ENCODE assay signal across 20 cellular contexts in the genomic region with DNA sequence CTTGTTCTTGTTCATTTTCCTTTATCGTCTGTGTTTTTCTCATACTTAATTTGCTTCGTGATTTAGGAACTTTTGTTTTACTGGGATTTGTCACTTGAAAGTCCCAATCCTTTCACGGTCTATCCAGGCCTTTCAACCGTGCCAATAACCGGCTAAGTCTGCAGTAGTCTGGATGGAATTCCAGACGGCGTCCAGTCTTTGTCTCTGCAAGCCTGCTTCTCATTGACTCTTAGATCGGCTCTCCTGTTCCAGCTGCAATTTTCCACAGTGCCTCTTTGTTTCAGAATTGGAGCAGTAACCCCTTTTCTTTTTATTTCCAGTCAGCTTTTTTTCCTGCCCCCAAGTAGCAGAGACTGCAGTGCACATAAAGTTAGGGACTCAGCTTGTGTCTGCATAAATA. TPM values are rescaled to one million over a fixed set of nuclear protein-coding genes. Genes with fewer than 3 reads are reported as not detected.
A peak's percentile ranks its signal among the peaks of the same experiment; 100 is the strongest.
DNase-seq lines count a peak whose midpoint lies in the region; ATAC-seq and TF ChIP-seq lines count a peak whose summit lies in the region.
"Had no signal": no experiment of that assay in that cellular context is flagged by ENCODE, and none has a peak within 500 bp of the region (broad histone marks: within the 10 kb centered on the region; RNA-seq: fewer than 3 reads in every experiment).

No MANE protein-coding gene starts in this region.

- no peaks in the 10 kb centered on the region for H3K79me2 ChIP-seq in GM23248 (ENCODE audit: insufficient read depth)

- H3K27ac ChIP-seq in GM23248 (no peak overlapping the region), right cardiac atrium (ENCODE audit: low read length) (no peak overlapping the region), Peyer's patch (no peak overlapping the region)
- H3K27ac ChIP-seq: colonic mucosa, foreskin keratinocyte, left lung, PC-9, sigmoid colon had no signal

- POLR2A ChIA-PET in WTC11 (lab: Charles Lee), result no interaction called here

- H3F3A ChIP-seq in GM23248 (ENCODE audit: insufficient read depth), result no peaks in the 10 kb centered on the region

- CTCF ChIA-PET in WTC11 (lab: Charles Lee), result no interaction called here

- intact Hi-C loops in right cardiac atrium (cut with DNase I), result no loop called here

- no peaks in the 10 kb centered on the region for H3K9me2 ChIP-seq in GM23248 (ENCODE audit: insufficient read depth)

- no peak for TF ChIP-seq POLR2A in Peyer's patch (IDR thresholded peaks at IDR 0.05)

- no peak for ATAC-seq in WTC11
- ATAC-seq in right cardiac atrium, result peak; percentile 58 to 95
- ATAC-seq in GM19023 (IDR thresholded peaks at IDR 0.05; ENCODE audit: unreplicated experiment), result no peak
- ATAC-seq: foreskin keratinocyte, left lung had no signal

- WGBS in GM23248 (ENCODE audit: low coverage in 1 of 2, low lambda C conversion rate in 2 of 2, missing lambda C conversion rate in 2 of 2), 2 experiments, result 1 to 2% methylated on average over 8 of the region's 8 CpGs
- 54% methylated on average over 8 of the region's 8 CpGs for WGBS in right cardiac atrium

- no peak overlapping the region for H3K4me3 ChIP-seq in GM23248
- no peak overlapping the region for H3K4me3 ChIP-seq in right cardiac atrium (ENCODE audit: low read length)
- H3K4me3 ChIP-seq in Peyer's patch, result no peak overlapping the region
- H3K4me3 ChIP-seq: colonic mucosa, left lung, PC-9, sigmoid colon had no signal

- in situ Hi-C loops in GM23248 (cut with MboI), result no loop called here

- peaks cover 6% of the 10 kb centered on the region; the same call in 1 of the 2 replicates for H3K9me3 Mint-ChIP-seq in WTC11

- H3K27me3 ChIP-seq in GM23248 (replicated peaks; ENCODE audit: insufficient read depth) (peaks cover 29% of the 10 kb centered on the region), right cardiac atrium (ENCODE audit: control insufficient read depth, insufficient read depth) (no peaks in the 10 kb centered on the region), Peyer's patch (no peaks in the 10 kb centered on the region)
- H3K27me3 ChIP-seq: colonic mucosa, left lung, sigmoid colon had no signal

- H3K4me2 ChIP-seq in GM23248 (ENCODE audit: unreplicated experiment), result no peak overlapping the region
- H3K4me2 ChIP-seq: PC-9 had no signal

- H3K36me3 ChIP-seq in GM23248 (ENCODE audit: low read depth) (no peaks in the 10 kb centered on the region), Peyer's patch (no peaks in the 10 kb centered on the region)
- H3K36me3 ChIP-seq: colonic mucosa, left lung, sigmoid colon had no signal

- H4K20me1 ChIP-seq in GM23248 (ENCODE audit: insufficient read depth), result no peaks in the 10 kb centered on the region

- no peaks in the 10 kb centered on the region for H3K27me3 Mint-ChIP-seq in WTC11 (ENCODE audit: low read depth)

- H3K27ac Mint-ChIP-seq in WTC11, result peak overlapping the region; percentile 3; the same call in 1 of the 2 replicates
- H3K27ac Mint-ChIP-seq: naive B cell had no signal

- DNase-seq in GM23248 (peak; percentile 14), WTC11 (ENCODE audit: low spot score) (no peak), right cardiac atrium (no peak), nucleus accumbens (lab: John Stamatoyannopoulos, UW) (peak in 40 of 56 donors; percentile 0 to 64 (median 11)), Peyer's patch (no peak)
- DNase-seq in stimulated activated CD4-positive, alpha-beta T cell treated with anti-CD3 and anti-CD28 coated beads, Interleukin-4, amount 100 ng/mL, for 4 hours, result no peak
- DNase-seq in stimulated activated CD4-positive, alpha-beta T cell treated with anti-CD3 and anti-CD28 coated beads, Interleukin-2, amount 100 ng/mL, for 24 hours, result no peak
- DNase-seq: activated CD4-positive, alpha-beta T cell treated with anti-CD3 and anti-CD28 coated beads for 48 hours; activated CD8-positive, alpha-beta memory T cell treated with anti-CD3 and anti-CD28 coated beads, Interleukin-2, amount 50 U/mL, for 48 hours; Caco-2; colonic mucosa; foreskin keratinocyte; left lung; naive B cell; NCI-H2029; NCI-H524; PC-9; sigmoid colon; stimulated activated CD4-positive, alpha-beta T cell treated with anti-CD3 and anti-CD28 coated beads, Interleukin-1b, Interleukin-23, amount 100 ng/mL, for 48 hours had no signal

- no peak overlapping the region for H3K4me3 Mint-ChIP-seq in WTC11
- H3K4me3 Mint-ChIP-seq: naive B cell had no signal

- H3K9me3 ChIP-seq in GM23248 (ENCODE audit: low read depth) (no peaks in the 10 kb centered on the region), right cardiac atrium (ENCODE audit: control insufficient read depth, low read length) (no peaks in the 10 kb centered on the region), Peyer's patch (no peaks in the 10 kb centered on the region)
- H3K9me3 ChIP-seq: Caco-2, colonic mucosa, left lung, sigmoid colon had no signal

- no peaks in the 10 kb centered on the region for H3K36me3 Mint-ChIP-seq in WTC11
- H3K36me3 Mint-ChIP-seq: naive B cell had no signal

- H3K9ac ChIP-seq in GM23248, result no peak overlapping the region

- peaks cover 7% of the 10 kb centered on the region for H3K4me1 Mint-ChIP-seq in WTC11
- H3K4me1 Mint-ChIP-seq: naive B cell had no signal

- H3K4me1 ChIP-seq in GM23248 (ENCODE audit: insufficient read depth) (no peaks in the 10 kb centered on the region), right cardiac atrium (ENCODE audit: control insufficient read depth, insufficient read depth, low read length) (peaks cover 3% of the 10 kb centered on the region), Peyer's patch (no peaks in the 10 kb centered on the region)
- H3K4me1 ChIP-seq: Caco-2, colonic mucosa, foreskin keratinocyte, left lung had no signal

- H2AFZ ChIP-seq in GM23248, result no peak overlapping the region
- H2AFZ ChIP-seq: PC-9 had no signal

- TF ChIP-seq CTCF in WTC11 (IDR thresholded peaks at IDR 0.05), result no peak
- TF ChIP-seq CTCF in Peyer's patch (IDR thresholded peaks at IDR 0.05), result no peak

TF ChIP-seq in WTC11, 78 proteins besides CTCF, POLR2A, EP300 and RAD21 (continues in another document):
- TF ChIP-seq, protein P1, sequence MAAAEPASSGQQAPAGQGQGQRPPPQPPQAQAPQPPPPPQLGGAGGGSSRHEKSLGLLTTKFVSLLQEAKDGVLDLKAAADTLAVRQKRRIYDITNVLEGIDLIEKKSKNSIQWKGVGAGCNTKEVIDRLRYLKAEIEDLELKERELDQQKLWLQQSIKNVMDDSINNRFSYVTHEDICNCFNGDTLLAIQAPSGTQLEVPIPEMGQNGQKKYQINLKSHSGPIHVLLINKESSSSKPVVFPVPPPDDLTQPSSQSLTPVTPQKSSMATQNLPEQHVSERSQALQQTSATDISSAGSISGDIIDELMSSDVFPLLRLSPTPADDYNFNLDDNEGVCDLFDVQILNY (CRISPR knock-in tag; IDR thresholded peaks at IDR 0.05), result no peak
- TF ChIP-seq, protein P2, sequence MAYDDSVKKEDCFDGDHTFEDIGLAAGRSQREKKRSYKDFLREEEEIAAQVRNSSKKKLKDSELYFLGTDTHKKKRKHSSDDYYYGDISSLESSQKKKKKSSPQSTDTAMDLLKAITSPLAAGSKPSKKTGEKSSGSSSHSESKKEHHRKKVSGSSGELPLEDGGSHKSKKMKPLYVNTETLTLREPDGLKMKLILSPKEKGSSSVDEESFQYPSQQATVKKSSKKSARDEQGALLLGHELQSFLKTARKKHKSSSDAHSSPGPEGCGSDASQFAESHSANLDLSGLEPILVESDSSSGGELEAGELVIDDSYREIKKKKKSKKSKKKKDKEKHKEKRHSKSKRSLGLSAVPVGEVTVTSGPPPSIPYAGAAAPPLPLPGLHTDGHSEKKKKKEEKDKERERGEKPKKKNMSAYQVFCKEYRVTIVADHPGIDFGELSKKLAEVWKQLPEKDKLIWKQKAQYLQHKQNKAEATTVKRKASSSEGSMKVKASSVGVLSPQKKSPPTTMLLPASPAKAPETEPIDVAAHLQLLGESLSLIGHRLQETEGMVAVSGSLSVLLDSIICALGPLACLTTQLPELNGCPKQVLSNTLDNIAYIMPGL (CRISPR knock-in tag; IDR thresholded peaks at IDR 0.05), result no peak
- TF ChIP-seq, protein P3, sequence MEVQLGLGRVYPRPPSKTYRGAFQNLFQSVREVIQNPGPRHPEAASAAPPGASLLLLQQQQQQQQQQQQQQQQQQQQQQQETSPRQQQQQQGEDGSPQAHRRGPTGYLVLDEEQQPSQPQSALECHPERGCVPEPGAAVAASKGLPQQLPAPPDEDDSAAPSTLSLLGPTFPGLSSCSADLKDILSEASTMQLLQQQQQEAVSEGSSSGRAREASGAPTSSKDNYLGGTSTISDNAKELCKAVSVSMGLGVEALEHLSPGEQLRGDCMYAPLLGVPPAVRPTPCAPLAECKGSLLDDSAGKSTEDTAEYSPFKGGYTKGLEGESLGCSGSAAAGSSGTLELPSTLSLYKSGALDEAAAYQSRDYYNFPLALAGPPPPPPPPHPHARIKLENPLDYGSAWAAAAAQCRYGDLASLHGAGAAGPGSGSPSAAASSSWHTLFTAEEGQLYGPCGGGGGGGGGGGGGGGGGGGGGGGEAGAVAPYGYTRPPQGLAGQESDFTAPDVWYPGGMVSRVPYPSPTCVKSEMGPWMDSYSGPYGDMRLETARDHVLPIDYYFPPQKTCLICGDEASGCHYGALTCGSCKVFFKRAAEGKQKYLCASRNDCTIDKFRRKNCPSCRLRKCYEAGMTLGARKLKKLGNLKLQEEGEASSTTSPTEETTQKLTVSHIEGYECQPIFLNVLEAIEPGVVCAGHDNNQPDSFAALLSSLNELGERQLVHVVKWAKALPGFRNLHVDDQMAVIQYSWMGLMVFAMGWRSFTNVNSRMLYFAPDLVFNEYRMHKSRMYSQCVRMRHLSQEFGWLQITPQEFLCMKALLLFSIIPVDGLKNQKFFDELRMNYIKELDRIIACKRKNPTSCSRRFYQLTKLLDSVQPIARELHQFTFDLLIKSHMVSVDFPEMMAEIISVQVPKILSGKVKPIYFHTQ (CRISPR knock-in tag; IDR thresholded peaks at IDR 0.05), result no peak
- TF ChIP-seq TP53 (CRISPR knock-in tag; IDR thresholded peaks at IDR 0.05), result no peak

RNA-seq across cellular contexts. Expression of a gene that starts 37.2 kb away (rescaled TPM):
- total RNA-seq in GM23248 (2014; rRNA removed; shearing (Covaris generic)), result 15.2 and 19.6 TPM in 2 replicates
- 30.2 and 31.1 TPM in 2 replicates for polyA plus RNA-seq in GM23248 (2016; fragmentation: Nextera tagmentation; extraction: Ambion mirVana)
- total RNA-seq in WTC11 (2021), result 28.2 to 34.3 TPM (median 33.4 TPM) in 3 replicates
- 10 to 100 TPM; 24.1 to 43.7 (median 34.0) TPM for total RNA-seq in right cardiac atrium
- 22.2 TPM for polyA plus RNA-seq in right cardiac atrium
- total RNA-seq in Peyer's patch, result 10 to 100 TPM; 21.5 to 55.4 (median 40.4) TPM

RNA-seq across cellular contexts. Expression of a gene that starts 37.2 kb away (rescaled TPM):
- 30.4 and 31.1 TPM in 2 replicates for total RNA-seq in GM23248 (2014; rRNA removed; shearing (Covaris generic))
- polyA plus RNA-seq in GM23248 (2016; fragmentation: Nextera tagmentation; extraction: Ambion mirVana), result 20.7 and 25.7 TPM in 2 replicates
- 45.1 to 49.2 TPM (median 47.3 TPM) in 3 replicates for total RNA-seq in WTC11 (2021)
- 10 to 100 TPM; 25.6 to 61.6 (median 33.1) TPM for total RNA-seq in right cardiac atrium
- polyA plus RNA-seq in right cardiac atrium, result 29.4 TPM
- total RNA-seq in Peyer's patch, result 10 to 100 TPM; 48.7 to 71.4 (median 59.8) TPM

Comparison
In these comparisons a context has a peak if more than half of its experiments do, and no peak if none do; other contexts are left out.
1. DNase-seq: peak in GM23248 (single experiment) and nucleus accumbens (40 of 56); none in WTC11 (single experiment), right cardiac atrium (0 of 3), Peyer's patch (0 of 3), stimulated activated CD4-positive, alpha-beta T cell treated with anti-CD3 and anti-CD28 coated beads, Interleukin-4, amount 100 ng/mL, for 4 hours (0 of 2) and stimulated activated CD4-positive, alpha-beta T cell treated with anti-CD3 and anti-CD28 coated beads, Interleukin-2, amount 100 ng/mL, for 24 hours (0 of 2).
2. ATAC-seq: peak in right cardiac atrium (2 of 2); none in WTC11 (single experiment) and GM19023 (single experiment).